ENCODE assay signal across 9 cellular contexts in the genomic region with DNA sequence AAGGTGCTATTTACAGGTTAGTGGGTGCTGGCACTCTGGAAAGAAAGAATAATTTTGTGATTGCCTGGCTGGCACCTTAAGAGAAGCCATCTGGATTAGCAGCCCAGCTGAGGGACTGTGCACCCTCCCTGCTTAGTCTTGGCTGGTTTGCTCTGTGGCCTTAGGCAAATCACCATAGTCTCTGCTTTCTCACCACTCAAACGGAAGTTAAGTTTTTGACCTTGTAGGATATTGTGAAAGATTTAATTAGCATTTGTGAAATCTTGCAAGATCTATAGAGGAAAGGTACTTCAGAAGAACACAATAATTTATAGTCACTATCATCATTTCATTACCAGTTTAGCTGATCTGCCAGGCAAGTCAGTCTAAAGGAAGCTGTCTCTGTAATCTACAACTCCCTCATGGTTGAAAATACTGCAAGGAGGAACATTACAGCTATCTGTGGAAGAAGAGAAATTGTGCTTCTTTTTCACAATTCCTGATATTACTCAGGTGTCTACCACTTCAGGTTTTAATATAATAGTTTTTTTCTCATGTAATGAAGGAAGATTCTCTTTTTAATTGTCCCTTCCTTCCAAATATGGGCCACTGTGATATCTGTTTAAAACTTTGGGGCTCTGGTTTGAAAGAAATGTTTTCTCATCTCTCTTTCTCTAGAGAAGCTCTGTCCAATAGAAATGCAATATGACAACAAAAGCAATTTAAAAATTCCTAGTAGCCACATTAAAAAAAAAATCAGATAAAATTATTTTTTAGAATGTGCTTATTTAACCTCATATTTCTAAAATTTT.
DNase-seq lines count a peak whose midpoint lies in the region; ATAC-seq, FAIRE-seq and TF ChIP-seq lines count a peak whose summit lies in the region.
"Had no signal": no experiment of that assay in that cellular context is flagged by ENCODE, and none has a peak within 500 bp of the region (broad histone marks: within the 10 kb centered on the region; RNA-seq: fewer than 3 reads in every experiment).

No MANE protein-coding gene starts in this region.

- DNase-seq in osteoblast (ENCODE audit: insufficient read length, low spot score, missing footprints) (peak; percentile 50), DMS 273 (lab: John Stamatoyannopoulos, UW; ENCODE audit: unreplicated experiment) (no peak), MG63 (no peak), kidney (no peak)

- H3K36me3 ChIP-seq in KOPT-K1 (ENCODE audit: insufficient read depth, low read length): no peaks in the 10 kb centered on the region
- H3K36me3 ChIP-seq in osteoblast (ENCODE audit: insufficient read depth, low read length): no peaks in the 10 kb centered on the region
- no peaks in the 10 kb centered on the region for H3K36me3 ChIP-seq in MG63
- no peaks in the 10 kb centered on the region for H3K36me3 ChIP-seq in kidney (ENCODE audit: control insufficient read depth in 1 of 2, insufficient read depth in 2 of 2, low read length in 2 of 2)

- ATAC-seq in GM19035 (IDR thresholded peaks at IDR 0.05; ENCODE audit: unreplicated experiment): peak; percentile 80
- peak; percentile 77 for ATAC-seq in HG02642 (IDR thresholded peaks at IDR 0.05; ENCODE audit: poor library complexity, unreplicated experiment)
- ATAC-seq: activated T-helper 17 cell treated with anti-CD3 and anti-CD28 coated beads, Interleukin-2, amount 50 U/mL, for 72 hours; Panc1 had no signal

- H3K27me3 ChIP-seq in osteoblast (ENCODE audit: insufficient read depth, low read length): no peaks in the 10 kb centered on the region
- no peaks in the 10 kb centered on the region for H3K27me3 ChIP-seq in MG63

- TF ChIP-seq CTCF in osteoblast (IDR thresholded peaks at IDR 0.05; ENCODE audit: extremely low read depth, low read depth, low read length) (no peak), kidney (IDR thresholded peaks at IDR 0.05; ENCODE audit: borderline replicate concordance, extremely low read depth, insufficient read depth) (no peak)

- FAIRE-seq in kidney (lab: Jason Lieb, UNC): no peak

- H3K9ac ChIP-seq in kidney (ENCODE audit: low read length in 2 of 2): no peak overlapping the region

- no peak overlapping the region for H3K4me2 ChIP-seq in osteoblast (ENCODE audit: insufficient read depth, low read length)

- H3K9me3 ChIP-seq in KOPT-K1 (ENCODE audit: insufficient read depth, low read length, poor library complexity, severe bottlenecking) (no peaks in the 10 kb centered on the region), osteoblast (ENCODE audit: low read depth, low read length) (no peaks in the 10 kb centered on the region), MG63 (no peaks in the 10 kb centered on the region), kidney (ENCODE audit: control insufficient read depth in 1 of 2, low read length in 2 of 2) (no peaks in the 10 kb centered on the region)

- no peak overlapping the region for H3K4me3 ChIP-seq in osteoblast (ENCODE audit: insufficient read depth, low read length)
- no peak overlapping the region for H3K4me3 ChIP-seq in MG63
- no peak overlapping the region for H3K4me3 ChIP-seq in kidney (ENCODE audit: low read length in 2 of 2)

- no peaks in the 10 kb centered on the region for H4K20me1 ChIP-seq in osteoblast (ENCODE audit: insufficient read depth, low read length)

- peaks cover 12% of the 10 kb centered on the region for H3K4me1 ChIP-seq in osteoblast (ENCODE audit: insufficient read depth, low read length)
- peaks cover 4 to 19% of the 10 kb centered on the region in 2 donors for H3K4me1 ChIP-seq in kidney (ENCODE audit: control insufficient read depth in 1 of 2, insufficient read depth in 1 of 2, low read depth in 1 of 2, low read length in 2 of 2)

- H3K27ac ChIP-seq in KOPT-K1 (ENCODE audit: low read depth, low read length, poor library complexity, severe bottlenecking) (peak overlapping the region; percentile 55), osteoblast (ENCODE audit: low read depth, low read length) (no peak overlapping the region), kidney (ENCODE audit: low read depth in 2 of 2, low read length in 2 of 2) (peak overlapping the region in 1 of 2 donors; percentile 32)

- H2AFZ ChIP-seq in osteoblast (ENCODE audit: low read length): no peak overlapping the region

- no peaks in the 10 kb centered on the region for H3K79me2 ChIP-seq in osteoblast (ENCODE audit: insufficient read depth, low read length)

- intact Hi-C loops in kidney (cut with DNase I): no loop called here
